In genomic region chr18:32091724-32092421, GRCh38 we compare ENCODE assay signal across 8 cellular contexts. TPM values are rescaled to one million over a fixed set of nuclear protein-coding genes. Genes with fewer than 3 reads are reported as not detected.
A peak's percentile ranks its signal among the peaks of the same experiment; 100 is the strongest.
DNase-seq lines count a peak whose midpoint lies in the region; ATAC-seq and TF ChIP-seq lines count a peak whose summit lies in the region.

TSS of gene RNF138 (plus strand) at chr18:32091874. CDS start at chr18:32092777, 903 bp downstream.

- peak within 1 kb of the TSS; percentile 98 for H3K27ac ChIP-seq in muscle layer of duodenum (ENCODE audit: low read length)

- H3K4me3 Mint-ChIP-seq in activated T-cell treated with anti-CD3 and anti-CD28 coated beads, Interleukin-2, amount 50 U/mL, for 24 hours: peak within 1 kb of the TSS; percentile 99

- no peaks in the 10 kb centered on the region for H3K27me3 Mint-ChIP-seq in activated T-cell treated with anti-CD3 and anti-CD28 coated beads, Interleukin-2, amount 50 U/mL, for 24 hours

- peaks cover 43% of the 10 kb centered on the region for H3K36me3 Mint-ChIP-seq in activated T-cell treated with anti-CD3 and anti-CD28 coated beads, Interleukin-2, amount 50 U/mL, for 24 hours (ENCODE audit: low read depth)

- peaks cover 6 to 11% of the 10 kb centered on the region in 2 donors for H3K4me1 ChIP-seq in muscle layer of duodenum (ENCODE audit: control insufficient read depth in 1 of 2, insufficient read depth in 2 of 2, low read length in 2 of 2)

- peak; percentile 64 for ATAC-seq in GM21717 (IDR thresholded peaks at IDR 0.05; ENCODE audit: unreplicated experiment)
- ATAC-seq in esophagus mucosa: peak; percentile 83

- no peaks in the 10 kb centered on the region for H3K9me3 Mint-ChIP-seq in activated T-cell treated with anti-CD3 and anti-CD28 coated beads, Interleukin-2, amount 50 U/mL, for 24 hours

- peak; percentile 79 for DNase-seq in DMS153 (lab: John Stamatoyannopoulos, UW)
- DNase-seq in KBM-7: peak; percentile 84
- peak; percentile 91 for DNase-seq in activated T-cell treated with anti-CD3 and anti-CD28 coated beads, Interleukin-2, amount 50 U/mL, for 24 hours
- DNase-seq in stimulated activated CD8-positive, alpha-beta memory T cell treated with anti-CD3 and anti-CD28 coated beads, Interleukin-7, amount 100 ng/mL, for 4 hours (ENCODE audit: low read depth in 2 of 2): peak; percentile 77 to 84

- H3K4me3 ChIP-seq in muscle layer of duodenum (ENCODE audit: low read depth in 1 of 2, low read length in 2 of 2): peak within 1 kb of the TSS; percentile 89 to 98

- no peaks in the 10 kb centered on the region for H3K27me3 ChIP-seq in muscle layer of duodenum (ENCODE audit: low read depth, low read length)

- peaks cover 0 to 5% of the 10 kb centered on the region in 2 donors for H3K36me3 ChIP-seq in muscle layer of duodenum (ENCODE audit: control insufficient read depth in 1 of 2, insufficient read depth in 2 of 2, low read length in 2 of 2)

- peak within 1 kb of the TSS; percentile 99 for H3K27ac Mint-ChIP-seq in activated T-cell treated with anti-CD3 and anti-CD28 coated beads, Interleukin-2, amount 50 U/mL, for 24 hours

- in situ Hi-C loops in KBM-7 (cut with MboI; ENCODE audit: low pct_unique_long_range_greater_than_20kb, low sequenced_read_pairs): no loop called here

- no peaks in the 10 kb centered on the region for H3K9me3 ChIP-seq in muscle layer of duodenum (ENCODE audit: control insufficient read depth in 1 of 2, low read length in 2 of 2)

- H3K4me1 Mint-ChIP-seq in activated T-cell treated with anti-CD3 and anti-CD28 coated beads, Interleukin-2, amount 50 U/mL, for 24 hours (ENCODE audit: low read depth): peaks cover 45% of the 10 kb centered on the region

TF ChIP-seq in PFSK-1, 5 proteins besides CTCF, POLR2A, EP300 and RAD21:
- TF ChIP-seq FOXP2 (optimal IDR thresholded peaks at IDR 0.05; ENCODE audit: borderline replicate concordance, extremely low read depth, extremely low read length, insufficient read depth): peak; percentile 71
- no peak for TF ChIP-seq SIN3A (IDR thresholded peaks at IDR 0.05; ENCODE audit: borderline replicate concordance, insufficient read depth, low read length)
- no peak for TF ChIP-seq REST (IDR thresholded peaks at IDR 0.05; ENCODE audit: insufficient read depth in 1 of 2, low read depth in 2 of 2, low read length in 2 of 2)
- TF ChIP-seq POLR2AphosphoS5 (IDR thresholded peaks at IDR 0.05; ENCODE audit: low read depth, low read length): peak; percentile 68; the same call in 1 of the 2 replicates
- TF ChIP-seq TAF1 (IDR thresholded peaks at IDR 0.05; ENCODE audit: borderline replicate concordance, insufficient read depth, low read length): peak; percentile 5; the same call in 1 of the 2 replicates

RNA-seq across cellular contexts. Expression of gene RNF138, which starts in this region (rescaled TPM):
- polyA plus RNA-seq in PFSK-1 (2012; ENCODE audit: insufficient read length, low read depth): 57.8 TPM
- 19.5 TPM for total RNA-seq in esophagus mucosa

Comparison
In these comparisons a context has a peak if more than half of its experiments do, and no peak if none do; other contexts are left out.
1. Peak in every context shown above with its lines: DNase-seq, ATAC-seq, H3K4me3 ChIP-seq and H3K27ac ChIP-seq.